Comparison of ENCODE assay signal across 18 cellular contexts in genomic region chr12:63264629-63265028, GRCh38.
"Had no signal": no experiment of that assay in that cellular context is flagged by ENCODE, and none has a peak within 500 bp of the region (broad histone marks: within the 10 kb centered on the region; RNA-seq: fewer than 3 reads in every experiment).

No MANE protein-coding gene starts in this region.

- H3K9me3 ChIP-seq: neutrophil, ovary, prostate gland had no signal

- ATAC-seq: naive thymus-derived CD8-positive, alpha-beta T cell; natural killer cell; natural killer cell treated with Interleukin-12 subunit alpha and Interleukin-12 subunit beta and Interleukin-15 and Interleukin-18, amount 100 ng/mL, for 72 hours; pancreas; psoas muscle; right cardiac atrium; right lobe of liver; sciatic nerve had no signal

- H3K36me3 ChIP-seq: neural progenitor cell, neutrophil, ovary, pancreas, prostate gland, right atrium auricular region, right lobe of liver, sigmoid colon, spleen had no signal

- H3K4me1 ChIP-seq: neural progenitor cell, pancreas, parathyroid adenoma, prostate gland, psoas muscle, right atrium auricular region, right lobe of liver, sigmoid colon, spleen had no signal

- H3K4me3 ChIP-seq: neural progenitor cell, ovary, pancreas, prostate gland, psoas muscle, right atrium auricular region, right lobe of liver, sigmoid colon, skin epidermis, smooth muscle cell, spleen had no signal

- H3K27ac ChIP-seq: neural progenitor cell, neutrophil, ovary, pancreas, parathyroid adenoma, prostate gland, psoas muscle, right atrium auricular region, right lobe of liver, sigmoid colon, skin epidermis, spleen had no signal
